In genomic region chr2:42908538-42909200, GRCh38 we compare ENCODE assay signal across 17 cellular contexts.
A peak's percentile ranks its signal among the peaks of the same experiment; 100 is the strongest.
DNase-seq lines count a peak whose midpoint lies in the region; ATAC-seq and TF ChIP-seq lines count a peak whose summit lies in the region.
"Had no signal": no experiment of that assay in that cellular context is flagged by ENCODE, and none has a peak within 500 bp of the region (broad histone marks: within the 10 kb centered on the region; RNA-seq: fewer than 3 reads in every experiment).

No MANE protein-coding gene starts in this region.

- DNase-seq in heart right ventricle (no peak), right atrium auricular region (ENCODE audit: low spot score) (no peak), esophagus squamous epithelium (lab: John Stamatoyannopoulos, UW) (no peak), osteoblast (ENCODE audit: insufficient read length, low spot score, missing footprints) (peak; percentile 62), aorta (no peak), GOT3 (lab: John Stamatoyannopoulos, UW) (no peak), thyroid gland (no peak)
- DNase-seq: activated CD4-positive, alpha-beta T cell treated with anti-CD3 and anti-CD28 coated beads for 36 hours; activated CD8-positive, alpha-beta memory T cell treated with anti-CD3 and anti-CD28 coated beads, Interleukin-2, amount 10 ng/mL, durations not matched to agents 7 days and 5 days; CD4-positive, alpha-beta memory T cell; left lung; NCI-H1417; NCI-H2171 treated with DMSO at 0.1 percent for 48 hours; SK-N-SH; small intestine had no signal

- no peaks in the 10 kb centered on the region for H4K20me1 ChIP-seq in osteoblast (ENCODE audit: insufficient read depth, low read length)

- ATAC-seq in heart right ventricle (no peak), aorta (ENCODE audit: low FRiP score) (no peak), GM21528 (IDR thresholded peaks at IDR 0.05; ENCODE audit: low FRiP score, unreplicated experiment) (no peak)
- ATAC-seq: activated CD4-positive, alpha-beta T cell treated with anti-CD3 and anti-CD28 coated beads for 36 hours; activated CD8-positive, alpha-beta memory T cell treated with anti-CD3 and anti-CD28 coated beads, Interleukin-2, amount 10 ng/mL, durations not matched to agents 7 days and 5 days; left lung had no signal

- TF ChIP-seq POLR2A in esophagus squamous epithelium (IDR thresholded peaks at IDR 0.05) (no peak), thyroid gland (IDR thresholded peaks at IDR 0.05) (no peak)

- H3K4me2 ChIP-seq in osteoblast (ENCODE audit: insufficient read depth, low read length), result no peak overlapping the region
- H3K4me2 ChIP-seq: SK-N-SH had no signal

- H3K4me1 ChIP-seq in heart right ventricle (peaks cover 28 to 77% (median 59%) of the 10 kb centered on the region in 9 donors), right atrium auricular region (peaks cover 0 to 71% of the 10 kb centered on the region in 2 donors), esophagus squamous epithelium (peaks cover 18 to 70% (median 46%) of the 10 kb centered on the region in 3 donors), osteoblast (ENCODE audit: insufficient read depth, low read length) (peaks cover 36% of the 10 kb centered on the region), aorta (ENCODE audit: control insufficient read depth in 1 of 2, insufficient read depth in 2 of 2, low read length in 2 of 2) (peaks cover 0 to 2% of the 10 kb centered on the region in 2 donors), thyroid gland (peaks cover 15 to 43% of the 10 kb centered on the region in 2 donors)
- H3K4me1 ChIP-seq: parathyroid adenoma had no signal

- H3K4me3 ChIP-seq in heart right ventricle, result no peak overlapping the region
- H3K4me3 ChIP-seq in right atrium auricular region, result no peak overlapping the region
- H3K4me3 ChIP-seq in esophagus squamous epithelium, result no peak overlapping the region
- H3K4me3 ChIP-seq in osteoblast (ENCODE audit: insufficient read depth, low read length), result no peak overlapping the region
- no peak overlapping the region for H3K4me3 ChIP-seq in aorta (ENCODE audit: low read length in 2 of 2)
- H3K4me3 ChIP-seq in thyroid gland (replicated peaks in 1 of 3), result no peak overlapping the region
- H3K4me3 ChIP-seq: left lung had no signal

- H2AFZ ChIP-seq in osteoblast (ENCODE audit: low read length), result peak overlapping the region; percentile 32
- H2AFZ ChIP-seq: parathyroid adenoma had no signal

- H3K36me3 ChIP-seq in heart right ventricle (no peaks in the 10 kb centered on the region), right atrium auricular region (no peaks in the 10 kb centered on the region), esophagus squamous epithelium (no peaks in the 10 kb centered on the region), osteoblast (ENCODE audit: insufficient read depth, low read length) (no peaks in the 10 kb centered on the region), aorta (ENCODE audit: control insufficient read depth in 1 of 2, insufficient read depth in 2 of 2, low read length in 1 of 2) (no peaks in the 10 kb centered on the region), thyroid gland (no peaks in the 10 kb centered on the region)
- H3K36me3 ChIP-seq: left lung had no signal

- intact Hi-C loops in heart right ventricle (cut with DNase I) (loop anchor here in 4 of 10 donors (5.0 kb wide), 3 partner anchors 41 to 51 kb away; no protein-coding TSS in a partner anchor), esophagus squamous epithelium (cut with DNase I) (no loop called here), aorta (cut with DNase I) (no loop called here), thyroid gland (cut with DNase I) (no loop called here)

- peak overlapping the region in 7 of 10 donors; percentile 76 to 92 (median 83) for H3K27ac ChIP-seq in heart right ventricle
- H3K27ac ChIP-seq in right atrium auricular region, result peak overlapping the region in 1 of 2 donors; percentile 71
- H3K27ac ChIP-seq in esophagus squamous epithelium, result peak overlapping the region; percentile 8 to 85 (median 80)
- no peak overlapping the region for H3K27ac ChIP-seq in osteoblast (ENCODE audit: low read depth, low read length)
- peak overlapping the region; percentile 72 to 86 for H3K27ac ChIP-seq in aorta (ENCODE audit: low read depth in 1 of 2, low read length in 2 of 2)
- H3K27ac ChIP-seq in thyroid gland, result no peak overlapping the region
- H3K27ac ChIP-seq: parathyroid adenoma had no signal

- no peak for TF ChIP-seq CTCF in heart right ventricle (IDR thresholded peaks at IDR 0.05)
- TF ChIP-seq CTCF in right atrium auricular region (IDR thresholded peaks at IDR 0.05), result no peak
- TF ChIP-seq CTCF in esophagus squamous epithelium (IDR thresholded peaks at IDR 0.05), result no peak
- no peak for TF ChIP-seq CTCF in osteoblast (IDR thresholded peaks at IDR 0.05; ENCODE audit: extremely low read depth, low read depth, low read length)
- TF ChIP-seq CTCF in thyroid gland (IDR thresholded peaks at IDR 0.05), result no peak

- 79 to 85% methylated on average over 6 of the region's 6 CpGs for WGBS in heart right ventricle, 2 donors
- WGBS in esophagus squamous epithelium, 2 donors, result 29 to 71% methylated on average over 5 to 6 of the region's 6 CpGs
- 7 to 13% methylated on average over 6 of the region's 6 CpGs for WGBS in aorta, 2 donors
- 75% methylated on average over 6 of the region's 6 CpGs for WGBS in thyroid gland, 2 donors

- no peaks in the 10 kb centered on the region for H3K79me2 ChIP-seq in osteoblast (ENCODE audit: insufficient read depth, low read length)
- H3K79me2 ChIP-seq: parathyroid adenoma had no signal

- peaks cover 0 to 7% (median 0%) of the 10 kb centered on the region in 7 donors for H3K27me3 ChIP-seq in heart right ventricle
- H3K27me3 ChIP-seq in right atrium auricular region, result no peaks in the 10 kb centered on the region
- no peaks in the 10 kb centered on the region for H3K27me3 ChIP-seq in esophagus squamous epithelium
- no peaks in the 10 kb centered on the region for H3K27me3 ChIP-seq in osteoblast (ENCODE audit: insufficient read depth, low read length)
- H3K27me3 ChIP-seq in aorta (ENCODE audit: control insufficient read depth in 1 of 2, insufficient read depth in 2 of 2, low read length in 1 of 2), result no peaks in the 10 kb centered on the region
- H3K27me3 ChIP-seq in thyroid gland, result no peaks in the 10 kb centered on the region

- no peaks in the 10 kb centered on the region for H3K9me3 ChIP-seq in heart right ventricle
- H3K9me3 ChIP-seq in right atrium auricular region, result no peaks in the 10 kb centered on the region
- no peaks in the 10 kb centered on the region for H3K9me3 ChIP-seq in esophagus squamous epithelium
- H3K9me3 ChIP-seq in osteoblast (ENCODE audit: low read depth, low read length), result no peaks in the 10 kb centered on the region
- H3K9me3 ChIP-seq in aorta (ENCODE audit: control insufficient read depth, low read length), result no peaks in the 10 kb centered on the region
- H3K9me3 ChIP-seq in thyroid gland, result no peaks in the 10 kb centered on the region
- H3K9me3 ChIP-seq: left lung, SK-N-SH had no signal

Comparison
In these comparisons a context has a peak if more than half of its experiments do, and no peak if none do; other contexts are left out.
1. H3K27ac ChIP-seq: peak in heart right ventricle (7 of 10), esophagus squamous epithelium (4 of 4) and aorta (2 of 2); none in osteoblast (single experiment) and thyroid gland (0 of 3).